9 cellular contexts compared by ENCODE assay signal in genomic region chr20:51768759-51769517, GRCh38. TPM values are rescaled to one million over a fixed set of nuclear protein-coding genes. Genes with fewer than 3 reads are reported as not detected.
DNase-seq lines count a peak whose midpoint lies in the region; ATAC-seq and TF ChIP-seq lines count a peak whose summit lies in the region.
"Had no signal": no experiment of that assay in that cellular context is flagged by ENCODE, and none has a peak within 500 bp of the region (broad histone marks: within the 10 kb centered on the region; RNA-seq: fewer than 3 reads in every experiment).

No MANE protein-coding gene starts in this region.

- CTCF ChIA-PET in activated CD4-positive, alpha-beta T cell treated with anti-CD3 and anti-CD28 coated beads, Interleukin-2, amount 10 ng/mL, durations not matched to agents 7 days and 5 days (lab: Charles Lee): interaction anchor here (1.7 kb wide), 1 partner anchor 37 kb away, joined by 3 read pairs; no protein-coding TSS in a partner anchor

- TF ChIP-seq CTCF in WI38 (IDR thresholded peaks at IDR 0.05; ENCODE audit: low read depth, low read length) (no peak), foreskin fibroblast (IDR thresholded peaks at IDR 0.05; ENCODE audit: low read depth, low read length) (no peak)

- peak; percentile 70 for ATAC-seq in stimulated activated effector memory CD8-positive, alpha-beta T cell treated with anti-CD3 and anti-CD28 coated beads, Interleukin-12 subunit alpha, Interleukin-12 subunit beta, amount 100 ng/mL, for 72 hours
- no peak for ATAC-seq in HG03175 (IDR thresholded peaks at IDR 0.05; ENCODE audit: unreplicated experiment)

- H3K9me3 Mint-ChIP-seq in activated CD4-positive, alpha-beta T cell treated with anti-CD3 and anti-CD28 coated beads, Interleukin-2, amount 10 ng/mL, durations not matched to agents 7 days and 5 days: no peaks in the 10 kb centered on the region
- no peaks in the 10 kb centered on the region for H3K9me3 Mint-ChIP-seq in stimulated activated effector memory CD8-positive, alpha-beta T cell treated with anti-CD3 and anti-CD28 coated beads, Interleukin-12 subunit alpha, Interleukin-12 subunit beta, amount 100 ng/mL, for 72 hours

- H3K4me3 Mint-ChIP-seq in activated CD4-positive, alpha-beta T cell treated with anti-CD3 and anti-CD28 coated beads, Interleukin-2, amount 10 ng/mL, durations not matched to agents 7 days and 5 days: peak overlapping the region; percentile 42
- peak overlapping the region; percentile 60 for H3K4me3 Mint-ChIP-seq in stimulated activated effector memory CD8-positive, alpha-beta T cell treated with anti-CD3 and anti-CD28 coated beads, Interleukin-12 subunit alpha, Interleukin-12 subunit beta, amount 100 ng/mL, for 72 hours

- no peak overlapping the region for H3K27ac Mint-ChIP-seq in activated CD4-positive, alpha-beta T cell treated with anti-CD3 and anti-CD28 coated beads, Interleukin-2, amount 10 ng/mL, durations not matched to agents 7 days and 5 days
- no peak overlapping the region for H3K27ac Mint-ChIP-seq in stimulated activated effector memory CD8-positive, alpha-beta T cell treated with anti-CD3 and anti-CD28 coated beads, Interleukin-12 subunit alpha, Interleukin-12 subunit beta, amount 100 ng/mL, for 72 hours

- H3K4me3 ChIP-seq in WI38 (ENCODE audit: low read depth, low read length) (peak overlapping the region; percentile 32; the same call in 1 of the 2 replicates), foreskin fibroblast (ENCODE audit: low read depth in 1 of 2, low read length in 2 of 2) (peak overlapping the region; percentile 9 to 40)

- peaks cover 39% of the 10 kb centered on the region for H3K27me3 Mint-ChIP-seq in activated CD4-positive, alpha-beta T cell treated with anti-CD3 and anti-CD28 coated beads, Interleukin-2, amount 10 ng/mL, durations not matched to agents 7 days and 5 days

- no peak for DNase-seq in activated CD4-positive, alpha-beta T cell treated with anti-CD3 and anti-CD28 coated beads, Interleukin-2, amount 10 ng/mL, durations not matched to agents 7 days and 5 days
- no peak for DNase-seq in activated CD4-positive, alpha-beta T cell treated with anti-CD3 and anti-CD28 coated beads, Interleukin-2, amount 50 U/mL, for 1 hour
- no peak for DNase-seq in foreskin fibroblast
- DNase-seq in stimulated activated effector memory CD8-positive, alpha-beta T cell treated with anti-CD3 and anti-CD28 coated beads, Interleukin-12 subunit alpha, Interleukin-12 subunit beta, amount 100 ng/mL, for 72 hours (ENCODE audit: low spot score in 2 of 2): no peak
- no peak for DNase-seq in NOMO-1 (lab: John Stamatoyannopoulos, UW; ENCODE audit: unreplicated experiment in 2 of 2)
- no peak for DNase-seq in midbrain (lab: John Stamatoyannopoulos, UW)
- DNase-seq: CD4-positive, CD25-positive, alpha-beta regulatory T cell had no signal

- no peaks in the 10 kb centered on the region for H3K36me3 Mint-ChIP-seq in activated CD4-positive, alpha-beta T cell treated with anti-CD3 and anti-CD28 coated beads, Interleukin-2, amount 10 ng/mL, durations not matched to agents 7 days and 5 days (ENCODE audit: low read depth)
- H3K36me3 Mint-ChIP-seq in stimulated activated effector memory CD8-positive, alpha-beta T cell treated with anti-CD3 and anti-CD28 coated beads, Interleukin-12 subunit alpha, Interleukin-12 subunit beta, amount 100 ng/mL, for 72 hours: no peaks in the 10 kb centered on the region

- peaks cover 8% of the 10 kb centered on the region for H3K4me1 Mint-ChIP-seq in activated CD4-positive, alpha-beta T cell treated with anti-CD3 and anti-CD28 coated beads, Interleukin-2, amount 10 ng/mL, durations not matched to agents 7 days and 5 days
- peaks cover 10% of the 10 kb centered on the region for H3K4me1 Mint-ChIP-seq in stimulated activated effector memory CD8-positive, alpha-beta T cell treated with anti-CD3 and anti-CD28 coated beads, Interleukin-12 subunit alpha, Interleukin-12 subunit beta, amount 100 ng/mL, for 72 hours

- POLR2A ChIA-PET in activated CD4-positive, alpha-beta T cell treated with anti-CD3 and anti-CD28 coated beads, Interleukin-2, amount 10 ng/mL, durations not matched to agents 7 days and 5 days (lab: Charles Lee): no interaction called here

RNA-seq across cellular contexts. Expression of gene ATP9A, which starts 0.7 kb away (rescaled TPM):
- under 1 TPM; 0.21 to 0.50 TPM for total RNA-seq in activated CD4-positive, alpha-beta T cell treated with anti-CD3 and anti-CD28 coated beads, Interleukin-2, amount 10 ng/mL, durations not matched to agents 7 days and 5 days

RNA-seq across cellular contexts. Expression of gene SALL4, which starts 33.4 kb away (rescaled TPM):
- total RNA-seq in activated CD4-positive, alpha-beta T cell treated with anti-CD3 and anti-CD28 coated beads, Interleukin-2, amount 10 ng/mL, durations not matched to agents 7 days and 5 days: under 1 TPM in 1 of 2 experiments, not detected in 1; 0.17 TPM
- total RNA-seq: CD4-positive, CD25-positive, alpha-beta regulatory T cell had no signal
